In genomic region chr1:42938596-42939184, GRCh38 we compare ENCODE assay signal across 12 cellular contexts. TPM values are rescaled to one million over a fixed set of nuclear protein-coding genes. Genes with fewer than 3 reads are reported as not detected.
DNase-seq lines count a peak whose midpoint lies in the region; ATAC-seq and TF ChIP-seq lines count a peak whose summit lies in the region.
"Had no signal": no experiment of that assay in that cellular context is flagged by ENCODE, and none has a peak within 500 bp of the region (broad histone marks: within the 10 kb centered on the region; RNA-seq: fewer than 3 reads in every experiment).

No MANE protein-coding gene starts in this region.

- no peaks in the 10 kb centered on the region for H3K9me2 ChIP-seq in Karpas-422 (replicated peaks; ENCODE audit: insufficient read depth, low read length)

- peaks cover 6 to 100% (median 87%) of the 10 kb centered on the region in 11 experiments; a peak in 20 of 22 replicates for H4K20me1 ChIP-seq in BLaER1 treated with 17β-estradiol and CSF1 and Interleukin-3, amounts not matched to agents 10 nM and 100 nM
- H4K20me1 ChIP-seq in Karpas-422 (ENCODE audit: insufficient read depth, low read depth, low read length), result peaks cover 75% of the 10 kb centered on the region

- no peak overlapping the region for H3K4me3 ChIP-seq in BLaER1 treated with 17β-estradiol and CSF1 and Interleukin-3, amounts not matched to agents 10 nM and 100 nM
- no peak overlapping the region for H3K4me3 ChIP-seq in Karpas-422 (ENCODE audit: low read length)
- H3K4me3 ChIP-seq in body of pancreas, result no peak overlapping the region
- H3K4me3 ChIP-seq: coronary artery had no signal

- intact Hi-C loops in body of pancreas (cut with DNase I), result no loop called here

- TF ChIP-seq CTCF in body of pancreas (IDR thresholded peaks at IDR 0.05) (no peak), neural crest cell (conservative IDR thresholded peaks at IDR 0.05) (no peak)

- TF ChIP-seq POLR2A in body of pancreas (IDR thresholded peaks at IDR 0.05), result no peak

- peaks cover 96% of the 10 kb centered on the region for H3K79me2 ChIP-seq in Karpas-422 (ENCODE audit: low read length)

- H3K9me3 Mint-ChIP-seq in neural crest cell, result no peaks in the 10 kb centered on the region

- H3K27ac ChIP-seq in BLaER1 treated with 17β-estradiol and CSF1 and Interleukin-3, amounts not matched to agents 10 nM and 100 nM, result peak overlapping the region in 9 of 11 experiments; percentile 22 to 92 (median 60); a peak in 18 of 22 replicates
- H3K27ac ChIP-seq in Karpas-422 (ENCODE audit: low read length), result 0 out of 2 replicates have a peak overlapping the region, but pooled peaks have one; percentile 22
- H3K27ac ChIP-seq in body of pancreas, result peak overlapping the region; percentile 2 to 35 (median 14)
- H3K27ac ChIP-seq: coronary artery had no signal

- no peak overlapping the region for H2AFZ ChIP-seq in Karpas-422 (ENCODE audit: low read length)

- peaks cover 88 to 100% (median 99%) of the 10 kb centered on the region in 10 experiments for H3K4me1 ChIP-seq in BLaER1 treated with 17β-estradiol and CSF1 and Interleukin-3, amounts not matched to agents 10 nM and 100 nM
- peaks cover 94% of the 10 kb centered on the region for H3K4me1 ChIP-seq in Karpas-422 (ENCODE audit: low read length)
- H3K4me1 ChIP-seq in body of pancreas, result peaks cover 52% of the 10 kb centered on the region

- H3K4me1 Mint-ChIP-seq in neural crest cell, result peaks cover 58% of the 10 kb centered on the region

- no peaks in the 10 kb centered on the region for H3K27me3 ChIP-seq in BLaER1 treated with 17β-estradiol and CSF1 and Interleukin-3, amounts not matched to agents 10 nM and 100 nM
- H3K27me3 ChIP-seq in Karpas-422 (ENCODE audit: low read length) (no peaks in the 10 kb centered on the region), body of pancreas (no peaks in the 10 kb centered on the region)

- no peaks in the 10 kb centered on the region for H3K9me3 ChIP-seq in BLaER1 treated with 17β-estradiol and CSF1 and Interleukin-3, amounts not matched to agents 10 nM and 100 nM (replicated peaks in 1 of 11)
- H3K9me3 ChIP-seq in Karpas-422 (ENCODE audit: low read length), result no peaks in the 10 kb centered on the region
- H3K9me3 ChIP-seq in body of pancreas, result no peaks in the 10 kb centered on the region

- peak overlapping the region in 7 of 11 experiments; percentile 15 to 54 (median 21); a peak in 8 of 22 replicates for H3K9ac ChIP-seq in BLaER1 treated with 17β-estradiol and CSF1 and Interleukin-3, amounts not matched to agents 10 nM and 100 nM
- peak overlapping the region; percentile 13; the same call in 1 of the 2 replicates for H3K9ac ChIP-seq in Karpas-422 (ENCODE audit: low read length)

- no peak for ATAC-seq in body of pancreas

- H3K4me3 Mint-ChIP-seq in neural crest cell, result peak overlapping the region; percentile 33

- peaks cover 2% of the 10 kb centered on the region for H3K27me3 Mint-ChIP-seq in neural crest cell (ENCODE audit: low read depth)

- peak overlapping the region; percentile 75 for H3K27ac Mint-ChIP-seq in neural crest cell (ENCODE audit: unreplicated experiment)

- no peak for DNase-seq in Karpas-422
- DNase-seq in body of pancreas, result peak in 1 of 4 donors; percentile 5
- DNase-seq in neural crest cell (ENCODE audit: low read depth, low spot score), result no peak
- no peak for DNase-seq in NCI-H748 treated with DMSO at 0.1 percent for 48 hours (lab: John Stamatoyannopoulos, UW)
- no peak for DNase-seq in activated gamma-delta T cell treated with Interleukin-2 at 50 U/mL for 16 hours
- no peak for DNase-seq in NK-92 treated with Interleukin-12 subunit alpha and Interleukin-12 subunit beta, amount 100 ng/mL, for 24 hours (lab: John Stamatoyannopoulos, UW)
- no peak for DNase-seq in NCI-H1105 (lab: John Stamatoyannopoulos, UW)
- DNase-seq: hypothalamus, nucleus accumbens, OCI-M1 had no signal

- peak overlapping the region; percentile 89 to 97 (median 93); a peak in 20 of 22 replicates for H3K4me2 ChIP-seq in BLaER1 treated with 17β-estradiol and CSF1 and Interleukin-3, amounts not matched to agents 10 nM and 100 nM
- H3K4me2 ChIP-seq in Karpas-422 (ENCODE audit: low read depth, low read length, poor library complexity, severe bottlenecking), result no peak overlapping the region

- H3K36me3 Mint-ChIP-seq in neural crest cell (ENCODE audit: low read depth), result peaks cover 41% of the 10 kb centered on the region

- 43 to 48% methylated on average over 9 of the region's 9 CpGs for WGBS in body of pancreas, 2 donors

- H3K36me3 ChIP-seq in BLaER1 treated with 17β-estradiol and CSF1 and Interleukin-3, amounts not matched to agents 10 nM and 100 nM, result peaks cover 37 to 86% (median 75%) of the 10 kb centered on the region in 11 experiments
- H3K36me3 ChIP-seq in Karpas-422 (ENCODE audit: insufficient read depth, low read length) (peaks cover 60% of the 10 kb centered on the region), body of pancreas (replicated peaks in 1 of 2; ENCODE audit: insufficient read depth in 1 of 2, low read depth in 2 of 2) (no peaks in the 10 kb centered on the region)

RNA-seq across cellular contexts. Expression of gene SLC2A1, which starts 20.0 kb away (rescaled TPM):
- 72.2 and 83.8 TPM in 2 replicates for total RNA-seq in Karpas-422 (2014; rRNA removed; shearing (Covaris generic); ENCODE audit: low replicate concordance)
- total RNA-seq in body of pancreas (10 to 100 TPM in 1 of 2 donors, 1 to 10 TPM in 1; 4.2 to 13.2 TPM), neural crest cell (254 and 265 TPM in 2 replicates)
